ENCODE assay signal across 15 cellular contexts in the genomic region with DNA sequence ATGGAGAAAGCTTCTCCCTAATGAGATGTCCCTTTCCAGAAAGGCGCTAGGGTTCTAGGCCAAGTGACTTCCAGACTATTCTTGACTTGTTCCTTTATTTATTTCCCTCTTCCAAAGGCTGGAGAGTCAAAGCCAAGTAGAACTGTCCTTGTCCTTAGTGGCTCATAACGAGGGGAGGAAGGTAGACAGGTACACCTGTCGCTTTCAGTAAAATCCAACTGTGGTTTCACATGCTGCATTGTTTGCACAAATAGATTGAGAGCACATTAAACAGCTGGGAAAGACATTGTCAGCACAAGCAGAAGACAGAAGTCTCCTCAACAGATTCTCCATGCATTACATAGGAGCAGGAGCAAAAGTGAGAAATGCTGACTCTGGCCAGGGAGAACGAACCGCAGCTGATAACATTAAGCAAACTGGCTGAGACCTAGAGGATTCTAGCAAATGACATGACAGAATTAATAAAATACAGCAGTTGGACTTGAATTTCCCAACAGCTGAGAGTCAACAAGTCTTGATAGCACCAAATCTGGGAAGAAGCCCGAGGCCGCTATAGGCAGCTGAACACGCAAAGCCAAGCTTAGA.
"Had no signal": no experiment of that assay in that cellular context is flagged by ENCODE, and none has a peak within 500 bp of the region (broad histone marks: within the 10 kb centered on the region; RNA-seq: fewer than 3 reads in every experiment).

No MANE protein-coding gene starts in this region.

- FAIRE-seq: astrocyte, keratinocyte had no signal

- H3K4me1 ChIP-seq: colonic mucosa, gastroesophageal sphincter, left ventricle myocardium inferior, psoas muscle, right lobe of liver, tibial nerve had no signal

- H3K27ac Mint-ChIP-seq: activated naive CD8-positive, alpha-beta T cell treated with anti-CD3 and anti-CD28 coated beads, Interleukin-2, amount 50 U/mL, for 24 hours; activated T-helper 1 cell treated with anti-CD3 and anti-CD28 coated beads, Interleukin-12 subunit alpha, Interleukin-12 subunit beta, Interleukin-2, Interleukin-4 antibody, amounts not matched to agents 30 ng/mL and 10 ng/mL and 1 ng/mL, durations not matched to agents 14 hours and 24 hours and 36 hours; memory B cell; nephron progenitor cell; stimulated activated naive B cell treated with anti-CD40 and anti-IgM and Interleukin-4, amounts not matched to agents 10 μg/mL and 1 μg/mL and 100 μg/mL, for 72 hours had no signal

- DNase-seq: activated naive CD4-positive, alpha-beta T cell treated with Interleukin-2 at 50 U/mL for 16 hours; activated naive CD8-positive, alpha-beta T cell treated with anti-CD3 and anti-CD28 coated beads, Interleukin-2, amount 50 U/mL, for 24 hours; colonic mucosa; left ventricle myocardium inferior; nephron progenitor cell; psoas muscle; right lobe of liver; stimulated activated CD4-positive, alpha-beta T cell treated with anti-CD3 and anti-CD28 coated beads, Interleukin-2, amount 100 ng/mL, for 24 hours; stimulated activated naive B cell treated with anti-CD40 and anti-IgM and Interleukin-4, amounts not matched to agents 10 μg/mL and 1 μg/mL and 100 μg/mL, for 72 hours had no signal

- H3K27me3 ChIP-seq: colonic mucosa, right lobe of liver, tibial nerve had no signal

- H3K4me3 Mint-ChIP-seq: activated naive CD8-positive, alpha-beta T cell treated with anti-CD3 and anti-CD28 coated beads, Interleukin-2, amount 50 U/mL, for 24 hours; activated T-helper 1 cell treated with anti-CD3 and anti-CD28 coated beads, Interleukin-12 subunit alpha, Interleukin-12 subunit beta, Interleukin-2, Interleukin-4 antibody, amounts not matched to agents 30 ng/mL and 10 ng/mL and 1 ng/mL, durations not matched to agents 14 hours and 24 hours and 36 hours; memory B cell; nephron progenitor cell; stimulated activated naive B cell treated with anti-CD40 and anti-IgM and Interleukin-4, amounts not matched to agents 10 μg/mL and 1 μg/mL and 100 μg/mL, for 72 hours had no signal

- H3K4me3 ChIP-seq: colonic mucosa, gastroesophageal sphincter, left ventricle myocardium inferior, psoas muscle, right lobe of liver, tibial nerve had no signal

- H3K27ac ChIP-seq: colonic mucosa, gastroesophageal sphincter, left ventricle myocardium inferior, psoas muscle, right lobe of liver, tibial nerve had no signal

- H3K4me1 Mint-ChIP-seq: nephron progenitor cell had no signal

- H3K27me3 Mint-ChIP-seq: memory B cell had no signal

- H3K9me3 ChIP-seq: colonic mucosa had no signal

- H3K36me3 ChIP-seq: colonic mucosa, gastroesophageal sphincter, left ventricle myocardium inferior, right lobe of liver, tibial nerve had no signal
